Comparison of ENCODE assay signal across 1 cellular context in the genomic region with DNA sequence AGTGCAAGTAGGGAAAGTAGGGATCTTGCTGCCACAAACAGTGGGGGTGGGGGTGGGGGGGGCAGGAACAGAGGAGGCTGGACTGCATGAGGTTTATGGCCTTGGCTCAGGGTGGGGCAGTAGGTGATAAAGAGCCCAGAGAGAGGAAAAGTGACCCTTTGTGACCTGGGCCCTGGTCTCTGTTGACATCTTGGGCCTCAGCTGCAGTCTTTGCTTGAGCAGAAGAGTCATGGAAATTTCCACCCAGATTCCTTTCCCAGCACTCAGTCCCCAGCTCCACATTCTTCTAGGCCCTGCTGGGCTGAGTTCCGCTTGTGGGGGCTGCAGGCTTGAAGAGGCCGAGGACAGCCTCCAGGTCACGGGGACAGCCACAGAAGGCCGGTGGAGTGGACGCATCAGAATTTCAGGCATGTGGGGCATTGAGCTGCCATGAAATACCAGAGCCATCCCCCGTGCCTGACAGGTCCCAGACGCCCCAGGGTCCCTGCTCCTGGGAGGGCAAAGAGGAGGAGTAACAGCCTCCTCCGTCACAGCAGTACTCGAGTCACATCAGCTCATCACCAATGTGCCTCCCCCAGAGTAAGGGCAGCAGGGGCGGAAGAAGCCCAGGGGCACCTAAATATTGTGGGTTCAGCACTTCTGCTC.
A peak's percentile ranks its signal among the peaks of the same experiment; 100 is the strongest.
TF ChIP-seq lines count a peak whose summit lies in the region.

No MANE protein-coding gene starts in this region.

TF ChIP-seq in HepG2, 621 proteins besides CTCF, POLR2A, EP300 and RAD21 (continued from another document and continues in another):
- TF ChIP-seq RERE (CRISPR knock-in tag; IDR thresholded peaks at IDR 0.05; ENCODE audit: low read depth) (peak; percentile 55; the same call in 1 of the 2 replicates), ZFP82 (CRISPR knock-in tag; IDR thresholded peaks at IDR 0.05; ENCODE audit: borderline replicate concordance) (no peak), ZBTB33 (CRISPR knock-in tag; IDR thresholded peaks at IDR 0.05) (no peak), ZNF430 (CRISPR knock-in tag; IDR thresholded peaks at IDR 0.05) (no peak), FUBP1 (CRISPR knock-in tag; IDR thresholded peaks at IDR 0.05; ENCODE audit: borderline replicate concordance) (no peak), ZNF382 (CRISPR knock-in tag; IDR thresholded peaks at IDR 0.05; ENCODE audit: borderline replicate concordance) (no peak), ZNF3 (CRISPR knock-in tag; IDR thresholded peaks at IDR 0.05) (no peak), KAT8 (CRISPR knock-in tag; IDR thresholded peaks at IDR 0.05) (no peak), ARHGAP35 (CRISPR knock-in tag; IDR thresholded peaks at IDR 0.05; ENCODE audit: borderline replicate concordance) (no peak), SRY (CRISPR knock-in tag; IDR thresholded peaks at IDR 0.05) (peak; percentile 9; the same call in 1 of the 2 replicates), HOXA3 (CRISPR knock-in tag; IDR thresholded peaks at IDR 0.05) (peak; percentile 46), NFKB2 (CRISPR knock-in tag; IDR thresholded peaks at IDR 0.05; ENCODE audit: borderline replicate concordance) (peak; percentile 57; the same call in 1 of the 2 replicates), ZSCAN31 (CRISPR knock-in tag; IDR thresholded peaks at IDR 0.05; ENCODE audit: low read depth) (peak; percentile 50; the same call in 1 of the 2 replicates), ZNF441 (CRISPR knock-in tag; IDR thresholded peaks at IDR 0.05; ENCODE audit: borderline replicate concordance) (no peak), MBNL3 (CRISPR knock-in tag; conservative IDR thresholded peaks at IDR 0.05) (no peak), STAT5B (CRISPR knock-in tag; IDR thresholded peaks at IDR 0.05) (no peak), ZNF24 (IDR thresholded peaks at IDR 0.05) (no peak), ZBTB26 (CRISPR knock-in tag; IDR thresholded peaks at IDR 0.05; ENCODE audit: borderline replicate concordance) (peak; percentile 67; the same call in 1 of the 2 replicates), SP4 (CRISPR knock-in tag; IDR thresholded peaks at IDR 0.05) (no peak), ZFP62 (CRISPR knock-in tag; IDR thresholded peaks at IDR 0.05) (no peak), ZMAT5 (CRISPR knock-in tag; IDR thresholded peaks at IDR 0.05; ENCODE audit: borderline replicate concordance, low read depth) (no peak), ZMAT3 (CRISPR knock-in tag; conservative IDR thresholded peaks at IDR 0.05) (peak; percentile 20; the same call in 1 of the 2 replicates), ZSCAN9 (CRISPR knock-in tag; IDR thresholded peaks at IDR 0.05; ENCODE audit: borderline replicate concordance) (no peak), SMAD1 (CRISPR knock-in tag; IDR thresholded peaks at IDR 0.05; ENCODE audit: borderline replicate concordance, low read depth) (no peak), SMAD3 (CRISPR knock-in tag; IDR thresholded peaks at IDR 0.05) (peak; percentile 21; the same call in 1 of the 2 replicates), HDAC6 (IDR thresholded peaks at IDR 0.05; ENCODE audit: low read depth, low read length) (no peak), MZF1 (CRISPR knock-in tag; IDR thresholded peaks at IDR 0.05; ENCODE audit: borderline replicate concordance) (no peak), SOX13 (IDR thresholded peaks at IDR 0.05) (no peak), SOX13 (CRISPR knock-in tag; conservative IDR thresholded peaks at IDR 0.05 in 1 of 2, IDR thresholded peaks at IDR 0.05 in 1 of 2) (peak in 1 of 2 experiments; percentile 23; a peak in 1 of 4 replicates), KDM5B (CRISPR knock-in tag; IDR thresholded peaks at IDR 0.05; ENCODE audit: borderline replicate concordance) (peak; percentile 44; the same call in 1 of the 2 replicates)
- TF ChIP-seq, protein P1, sequence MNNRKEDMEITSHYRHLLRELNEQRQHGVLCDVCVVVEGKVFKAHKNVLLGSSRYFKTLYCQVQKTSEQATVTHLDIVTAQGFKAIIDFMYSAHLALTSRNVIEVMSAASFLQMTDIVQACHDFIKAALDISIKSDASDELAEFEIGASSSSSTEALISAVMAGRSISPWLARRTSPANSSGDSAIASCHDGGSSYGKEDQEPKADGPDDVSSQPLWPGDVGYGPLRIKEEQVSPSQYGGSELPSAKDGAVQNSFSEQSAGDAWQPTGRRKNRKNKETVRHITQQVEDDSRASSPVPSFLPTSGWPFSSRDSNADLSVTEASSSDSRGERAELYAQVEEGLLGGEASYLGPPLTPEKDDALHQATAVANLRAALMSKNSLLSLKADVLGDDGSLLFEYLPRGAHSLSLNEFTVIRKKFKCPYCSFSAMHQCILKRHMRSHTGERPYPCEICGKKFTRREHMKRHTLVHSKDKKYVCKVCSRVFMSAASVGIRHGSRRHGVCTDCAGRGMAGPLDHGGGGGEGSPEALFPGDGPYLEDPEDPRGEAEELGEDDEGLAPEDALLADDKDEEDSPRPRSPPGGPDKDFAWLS (CRISPR knock-in tag; IDR thresholded peaks at IDR 0.05; ENCODE audit: borderline replicate concordance) = 0 out of 2 replicates have a peak, but pooled peaks have one; percentile 15
- TF ChIP-seq, protein P2, sequence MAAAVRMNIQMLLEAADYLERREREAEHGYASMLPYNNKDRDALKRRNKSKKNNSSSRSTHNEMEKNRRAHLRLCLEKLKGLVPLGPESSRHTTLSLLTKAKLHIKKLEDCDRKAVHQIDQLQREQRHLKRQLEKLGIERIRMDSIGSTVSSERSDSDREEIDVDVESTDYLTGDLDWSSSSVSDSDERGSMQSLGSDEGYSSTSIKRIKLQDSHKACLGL (CRISPR knock-in tag; IDR thresholded peaks at IDR 0.05) = peak; percentile 41; the same call in 1 of the 2 replicates
- TF ChIP-seq, protein P3, sequence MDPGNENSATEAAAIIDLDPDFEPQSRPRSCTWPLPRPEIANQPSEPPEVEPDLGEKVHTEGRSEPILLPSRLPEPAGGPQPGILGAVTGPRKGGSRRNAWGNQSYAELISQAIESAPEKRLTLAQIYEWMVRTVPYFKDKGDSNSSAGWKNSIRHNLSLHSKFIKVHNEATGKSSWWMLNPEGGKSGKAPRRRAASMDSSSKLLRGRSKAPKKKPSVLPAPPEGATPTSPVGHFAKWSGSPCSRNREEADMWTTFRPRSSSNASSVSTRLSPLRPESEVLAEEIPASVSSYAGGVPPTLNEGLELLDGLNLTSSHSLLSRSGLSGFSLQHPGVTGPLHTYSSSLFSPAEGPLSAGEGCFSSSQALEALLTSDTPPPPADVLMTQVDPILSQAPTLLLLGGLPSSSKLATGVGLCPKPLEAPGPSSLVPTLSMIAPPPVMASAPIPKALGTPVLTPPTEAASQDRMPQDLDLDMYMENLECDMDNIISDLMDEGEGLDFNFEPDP (CRISPR knock-in tag; conservative IDR thresholded peaks at IDR 0.05) = no peak
- TF ChIP-seq, protein P4, sequence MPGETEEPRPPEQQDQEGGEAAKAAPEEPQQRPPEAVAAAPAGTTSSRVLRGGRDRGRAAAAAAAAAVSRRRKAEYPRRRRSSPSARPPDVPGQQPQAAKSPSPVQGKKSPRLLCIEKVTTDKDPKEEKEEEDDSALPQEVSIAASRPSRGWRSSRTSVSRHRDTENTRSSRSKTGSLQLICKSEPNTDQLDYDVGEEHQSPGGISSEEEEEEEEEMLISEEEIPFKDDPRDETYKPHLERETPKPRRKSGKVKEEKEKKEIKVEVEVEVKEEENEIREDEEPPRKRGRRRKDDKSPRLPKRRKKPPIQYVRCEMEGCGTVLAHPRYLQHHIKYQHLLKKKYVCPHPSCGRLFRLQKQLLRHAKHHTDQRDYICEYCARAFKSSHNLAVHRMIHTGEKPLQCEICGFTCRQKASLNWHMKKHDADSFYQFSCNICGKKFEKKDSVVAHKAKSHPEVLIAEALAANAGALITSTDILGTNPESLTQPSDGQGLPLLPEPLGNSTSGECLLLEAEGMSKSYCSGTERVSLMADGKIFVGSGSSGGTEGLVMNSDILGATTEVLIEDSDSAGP (CRISPR knock-in tag; IDR thresholded peaks at IDR 0.05; ENCODE audit: borderline replicate concordance) = peak; percentile 60; the same call in 1 of the 2 replicates
- TF ChIP-seq, protein P5, sequence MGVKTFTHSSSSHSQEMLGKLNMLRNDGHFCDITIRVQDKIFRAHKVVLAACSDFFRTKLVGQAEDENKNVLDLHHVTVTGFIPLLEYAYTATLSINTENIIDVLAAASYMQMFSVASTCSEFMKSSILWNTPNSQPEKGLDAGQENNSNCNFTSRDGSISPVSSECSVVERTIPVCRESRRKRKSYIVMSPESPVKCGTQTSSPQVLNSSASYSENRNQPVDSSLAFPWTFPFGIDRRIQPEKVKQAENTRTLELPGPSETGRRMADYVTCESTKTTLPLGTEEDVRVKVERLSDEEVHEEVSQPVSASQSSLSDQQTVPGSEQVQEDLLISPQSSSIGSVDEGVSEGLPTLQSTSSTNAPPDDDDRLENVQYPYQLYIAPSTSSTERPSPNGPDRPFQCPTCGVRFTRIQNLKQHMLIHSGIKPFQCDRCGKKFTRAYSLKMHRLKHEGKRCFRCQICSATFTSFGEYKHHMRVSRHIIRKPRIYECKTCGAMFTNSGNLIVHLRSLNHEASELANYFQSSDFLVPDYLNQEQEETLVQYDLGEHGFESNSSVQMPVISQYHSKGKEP (CRISPR knock-in tag; IDR thresholded peaks at IDR 0.05) = no peak
- TF ChIP-seq, protein P6, sequence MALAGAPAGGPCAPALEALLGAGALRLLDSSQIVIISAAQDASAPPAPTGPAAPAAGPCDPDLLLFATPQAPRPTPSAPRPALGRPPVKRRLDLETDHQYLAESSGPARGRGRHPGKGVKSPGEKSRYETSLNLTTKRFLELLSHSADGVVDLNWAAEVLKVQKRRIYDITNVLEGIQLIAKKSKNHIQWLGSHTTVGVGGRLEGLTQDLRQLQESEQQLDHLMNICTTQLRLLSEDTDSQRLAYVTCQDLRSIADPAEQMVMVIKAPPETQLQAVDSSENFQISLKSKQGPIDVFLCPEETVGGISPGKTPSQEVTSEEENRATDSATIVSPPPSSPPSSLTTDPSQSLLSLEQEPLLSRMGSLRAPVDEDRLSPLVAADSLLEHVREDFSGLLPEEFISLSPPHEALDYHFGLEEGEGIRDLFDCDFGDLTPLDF (CRISPR knock-in tag; IDR thresholded peaks at IDR 0.05) = no peak
